8 cellular contexts compared by ENCODE assay signal in genomic region chr10:22615819-22616499, GRCh38.
A peak's percentile ranks its signal among the peaks of the same experiment; 100 is the strongest.
DNase-seq lines count a peak whose midpoint lies in the region; ATAC-seq and TF ChIP-seq lines count a peak whose summit lies in the region.

No MANE protein-coding gene starts in this region.

- peak overlapping the region; percentile 83 to 100 (median 97) for H3K27ac Mint-ChIP-seq in CD8-positive, alpha-beta memory T cell
- peak overlapping the region; percentile 99 for H3K27ac Mint-ChIP-seq in central memory CD8-positive, alpha-beta T cell (ENCODE audit: low read depth)

- H3K36me3 ChIP-seq in CD8-positive, alpha-beta memory T cell (ENCODE audit: insufficient read depth, low read length), result no peaks in the 10 kb centered on the region
- H3K36me3 ChIP-seq in Panc1 (ENCODE audit: control insufficient read depth, insufficient read depth, low read length), result no peaks in the 10 kb centered on the region

- H3K4me3 Mint-ChIP-seq in CD8-positive, alpha-beta memory T cell, result peak overlapping the region; percentile 65 to 82 (median 76)
- peak overlapping the region; percentile 58 for H3K4me3 Mint-ChIP-seq in central memory CD8-positive, alpha-beta T cell

- peak overlapping the region; percentile 37 for H3K4me3 ChIP-seq in CD8-positive, alpha-beta memory T cell (ENCODE audit: low read length)
- H3K4me3 ChIP-seq in Panc1 (ENCODE audit: low read depth in 2 of 2, low read length in 2 of 2), result peak overlapping the region; percentile 13 to 41; a peak in 3 of 4 replicates
- H3K4me3 ChIP-seq in mononuclear cell (ENCODE audit: low read length), result peak overlapping the region; percentile 11

- POLR2A ChIA-PET in CD8-positive, alpha-beta memory T cell (lab: Charles Lee), result interaction anchor here (0.5 to 2.0 kb wide), 10 partner anchors 10 to 612 kb away, joined by 3 to 9 read pairs (median 4); partner anchors contain the start of gene DNAJC1
- POLR2A ChIA-PET in Panc1 (lab: Charles Lee), result interaction anchor here (0.5 to 0.7 kb wide), 2 partner anchors 16 to 1325 kb away, joined by 3 to 5 read pairs; no protein-coding TSS in a partner anchor

- ATAC-seq in GM19035 (IDR thresholded peaks at IDR 0.05; ENCODE audit: unreplicated experiment) (peak; percentile 78), HG03159 (IDR thresholded peaks at IDR 0.05; ENCODE audit: unreplicated experiment) (peak; percentile 62), Panc1 (peak; percentile 28; the same call in 1 of the 2 replicates)
- ATAC-seq in central memory CD8-positive, alpha-beta T cell (replicated peaks; ENCODE audit: extremely low read depth, poor library complexity, severe bottlenecking), result peak; percentile 45

- in situ Hi-C loops in Panc1 (cut with HindIII; ENCODE audit: low pct_unique_long_range_greater_than_20kb, low sequenced_read_pairs), result no loop called here

- peaks cover 0 to 22% (median 9%) of the 10 kb centered on the region in 3 donors for H3K36me3 Mint-ChIP-seq in CD8-positive, alpha-beta memory T cell
- H3K36me3 Mint-ChIP-seq in central memory CD8-positive, alpha-beta T cell (ENCODE audit: insufficient read depth), result peaks cover 19% of the 10 kb centered on the region

- no peaks in the 10 kb centered on the region for H3K27me3 ChIP-seq in CD8-positive, alpha-beta memory T cell (ENCODE audit: insufficient read depth, low read length, poor library complexity, severe bottlenecking)
- H3K27me3 ChIP-seq in Panc1 (ENCODE audit: control insufficient read depth, insufficient read depth, low read length) (no peaks in the 10 kb centered on the region), mononuclear cell (ENCODE audit: insufficient read depth, low read length) (no peaks in the 10 kb centered on the region)

- H3K9me3 Mint-ChIP-seq in CD8-positive, alpha-beta memory T cell, result no peaks in the 10 kb centered on the region
- H3K9me3 Mint-ChIP-seq in central memory CD8-positive, alpha-beta T cell, result no peaks in the 10 kb centered on the region

- H3K27ac ChIP-seq in CD8-positive, alpha-beta memory T cell (ENCODE audit: low read depth, low read length), result peak overlapping the region; percentile 66
- peak overlapping the region; percentile 66 for H3K27ac ChIP-seq in Panc1 (ENCODE audit: low read length)

- peaks cover 97 to 100% (median 100%) of the 10 kb centered on the region in 3 donors for H3K4me1 Mint-ChIP-seq in CD8-positive, alpha-beta memory T cell
- peaks cover 92% of the 10 kb centered on the region for H3K4me1 Mint-ChIP-seq in central memory CD8-positive, alpha-beta T cell

- peaks cover 0 to 2% of the 10 kb centered on the region in 2 donors for H3K27me3 Mint-ChIP-seq in CD8-positive, alpha-beta memory T cell
- H3K27me3 Mint-ChIP-seq in central memory CD8-positive, alpha-beta T cell, result no peaks in the 10 kb centered on the region

- no peaks in the 10 kb centered on the region for H3K9me3 ChIP-seq in CD8-positive, alpha-beta memory T cell (ENCODE audit: low read length)
- no peaks in the 10 kb centered on the region for H3K9me3 ChIP-seq in Panc1 (ENCODE audit: control insufficient read depth, insufficient read depth, low read depth, low read length)
- no peaks in the 10 kb centered on the region for H3K9me3 ChIP-seq in mononuclear cell (ENCODE audit: low read depth, low read length)

- CTCF ChIA-PET in CD8-positive, alpha-beta memory T cell (lab: Charles Lee), result interaction anchor here (0.7 to 3.3 kb wide), 11 partner anchors 10 to 50 kb away, joined by 3 to 12 read pairs (median 4); no protein-coding TSS in a partner anchor
- CTCF ChIA-PET in Panc1 (lab: Charles Lee), result no interaction called here

- peak in 4 of 5 donors; percentile 33 to 80 (median 52) for DNase-seq in CD8-positive, alpha-beta memory T cell
- DNase-seq in Panc1 (ENCODE audit: low read depth, low spot score) (no peak), DMS79 (lab: John Stamatoyannopoulos, UW) (no peak), NCI-H524 (lab: John Stamatoyannopoulos, UW) (no peak)
- DNase-seq in central memory CD8-positive, alpha-beta T cell (ENCODE audit: low spot score in 2 of 2), result peak in 1 of 2 donors; percentile 24

- no TSS peak for BruUV-seq in Panc1 (replicated peaks; lab: Mats Ljungman, UMichigan)

- intact Hi-C loops in Panc1 (cut with micrococcal nuclease; ENCODE audit: unreplicated experiment), result no loop called here

- no peak for TF ChIP-seq CTCF in Panc1 (IDR thresholded peaks at IDR 0.05)

- peaks cover 92% of the 10 kb centered on the region for H3K4me1 ChIP-seq in CD8-positive, alpha-beta memory T cell (ENCODE audit: insufficient read depth, low read length)
- H3K4me1 ChIP-seq in Panc1 (ENCODE audit: control insufficient read depth, insufficient read depth, low read length) (peaks cover 46% of the 10 kb centered on the region), mononuclear cell (ENCODE audit: insufficient read depth, low read length) (peaks cover 79% of the 10 kb centered on the region)

Comparison
In these comparisons a context has a peak if more than half of its experiments do, and no peak if none do; other contexts are left out.
1. DNase-seq: peak in CD8-positive, alpha-beta memory T cell (4 of 5); none in Panc1 (single experiment), DMS79 (single experiment) and NCI-H524 (0 of 2).
2. ATAC-seq: peak in every context shown above with its lines; median percentile 78 in GM19035; 62 in HG03159; 45 in central memory CD8-positive, alpha-beta T cell; 28 in Panc1.
3. Peak in every context shown above with its lines, with median percentiles within 50 percentile points of each other: H3K4me3 ChIP-seq.